ENCODE assay signal across 15 cellular contexts in the genomic region with DNA sequence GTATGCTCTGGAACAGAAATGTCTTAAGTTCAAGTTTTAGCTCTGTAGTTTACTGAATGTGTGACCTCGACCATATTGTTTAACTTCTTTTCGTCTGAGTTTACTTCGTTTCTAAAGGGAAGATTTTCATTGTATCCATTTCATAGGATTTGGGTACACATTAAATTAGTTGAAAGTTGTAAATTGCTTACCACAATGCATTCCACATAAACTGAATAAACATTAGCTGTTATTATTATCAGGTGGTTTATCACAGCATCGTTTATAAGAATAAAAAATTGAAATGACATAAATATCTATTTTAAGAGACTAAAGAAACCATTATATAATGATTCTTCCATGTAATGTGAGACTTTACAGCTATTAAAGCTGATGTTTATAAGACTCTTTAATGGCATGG.
DNase-seq lines count a peak whose midpoint lies in the region; ATAC-seq and TF ChIP-seq lines count a peak whose summit lies in the region.
"Had no signal": no experiment of that assay in that cellular context is flagged by ENCODE, and none has a peak within 500 bp of the region (broad histone marks: within the 10 kb centered on the region; RNA-seq: fewer than 3 reads in every experiment).

No MANE protein-coding gene starts in this region.

- H3K4me2 ChIP-seq in hepatocyte: no peak overlapping the region
- H3K4me2 ChIP-seq: BLaER1 treated with 17β-estradiol and CSF1 and Interleukin-3, amounts not matched to agents 10 nM and 100 nM; GM23338 had no signal

- WGBS in hepatocyte (ENCODE audit: low lambda C conversion rate, missing lambda C conversion rate): 46% methylated on average over 4 of the region's 4 CpGs

- no peak for ATAC-seq in HG03045 (IDR thresholded peaks at IDR 0.05; ENCODE audit: unreplicated experiment)
- ATAC-seq: GM23338, HCT116 had no signal

- no peaks in the 10 kb centered on the region for H3K79me2 ChIP-seq in hepatocyte

- H3K27me3 ChIP-seq in BJ (ENCODE audit: control insufficient read depth, insufficient read depth, low read length) (no peaks in the 10 kb centered on the region), hepatocyte (no peaks in the 10 kb centered on the region)
- H3K27me3 ChIP-seq: BLaER1 treated with 17β-estradiol and CSF1 and Interleukin-3, amounts not matched to agents 10 nM and 100 nM had no signal

- H3K27ac ChIP-seq in hepatocyte: peak overlapping the region; percentile 70
- H3K27ac ChIP-seq: BLaER1 treated with 17β-estradiol and CSF1 and Interleukin-3, amounts not matched to agents 10 nM and 100 nM had no signal

- H3K4me1 ChIP-seq in hepatocyte (ENCODE audit: insufficient read depth): peaks cover 12% of the 10 kb centered on the region

- H2AFZ ChIP-seq in hepatocyte: no peak overlapping the region
- H2AFZ ChIP-seq: GM23338 had no signal

- H3K4me3 ChIP-seq in BJ (ENCODE audit: low read depth, low read length) (no peak overlapping the region), HFF-Myc (replicated peaks; ENCODE audit: low read depth, low read length) (no peak overlapping the region), hepatocyte (no peak overlapping the region)
- H3K4me3 ChIP-seq: BLaER1 treated with 17β-estradiol and CSF1 and Interleukin-3, amounts not matched to agents 10 nM and 100 nM; GM23338 had no signal

- H3K9me2 ChIP-seq in hepatocyte (replicated peaks; ENCODE audit: insufficient read depth): no peaks in the 10 kb centered on the region

- H4K20me1 ChIP-seq in hepatocyte (ENCODE audit: insufficient read depth, poor library complexity, severe bottlenecking): no peaks in the 10 kb centered on the region
- H4K20me1 ChIP-seq: BLaER1 treated with 17β-estradiol and CSF1 and Interleukin-3, amounts not matched to agents 10 nM and 100 nM had no signal

- POLR2A ChIA-PET in BJ (lab: Charles Lee): interaction anchor here (0.6 kb wide), 1 partner anchor 47 kb away, joined by 4 read pairs; no protein-coding TSS in a partner anchor

- H3K36me3 ChIP-seq in BJ (ENCODE audit: control insufficient read depth, insufficient read depth, low read length) (no peaks in the 10 kb centered on the region), hepatocyte (replicated peaks; ENCODE audit: insufficient read depth, low read depth) (no peaks in the 10 kb centered on the region)
- H3K36me3 ChIP-seq: BLaER1 treated with 17β-estradiol and CSF1 and Interleukin-3, amounts not matched to agents 10 nM and 100 nM had no signal

- DNase-seq in BJ (ENCODE audit: low read depth): peak; percentile 52
- peak; percentile 55 for DNase-seq in HFF-Myc (ENCODE audit: extremely low read depth, low read depth)
- DNase-seq in hepatocyte (ENCODE audit: low spot score): no peak
- no peak for DNase-seq in 8988T
- DNase-seq in medulla oblongata (ENCODE audit: extremely low spot score): no peak
- DNase-seq: CD4-positive, alpha-beta T cell; CD8-positive, alpha-beta memory T cell; DMS53; DMS79 treated with DMSO at 0.1 percent for 48 hours; H9; HFFc6 had no signal

- no peaks in the 10 kb centered on the region for H3K9me3 ChIP-seq in hepatocyte (ENCODE audit: low read depth)
- H3K9me3 ChIP-seq: BLaER1 treated with 17β-estradiol and CSF1 and Interleukin-3, amounts not matched to agents 10 nM and 100 nM had no signal

- CTCF ChIA-PET in BJ (lab: Yijun Ruan, JAX): interaction anchor here (0.6 to 1.6 kb wide), 5 partner anchors 11 to 1179 kb away, joined by 3 to 5 read pairs (median 4); no protein-coding TSS in a partner anchor

- TF ChIP-seq CTCF in BJ (IDR thresholded peaks at IDR 0.05; ENCODE audit: insufficient read depth, low read depth, low read length) (no peak), HFF-Myc (IDR thresholded peaks at IDR 0.05; ENCODE audit: low read depth, low read length, missing control alignments) (no peak), hepatocyte (IDR thresholded peaks at IDR 0.05; ENCODE audit: poor library complexity) (no peak)

Comparison
In these comparisons a context has a peak if more than half of its experiments do, and no peak if none do; other contexts are left out.
1. DNase-seq: peak in BJ (single experiment) and HFF-Myc (single experiment); none in hepatocyte (single experiment), 8988T (single experiment) and medulla oblongata (single experiment).